11 cellular contexts compared by ENCODE assay signal in the genomic region with DNA sequence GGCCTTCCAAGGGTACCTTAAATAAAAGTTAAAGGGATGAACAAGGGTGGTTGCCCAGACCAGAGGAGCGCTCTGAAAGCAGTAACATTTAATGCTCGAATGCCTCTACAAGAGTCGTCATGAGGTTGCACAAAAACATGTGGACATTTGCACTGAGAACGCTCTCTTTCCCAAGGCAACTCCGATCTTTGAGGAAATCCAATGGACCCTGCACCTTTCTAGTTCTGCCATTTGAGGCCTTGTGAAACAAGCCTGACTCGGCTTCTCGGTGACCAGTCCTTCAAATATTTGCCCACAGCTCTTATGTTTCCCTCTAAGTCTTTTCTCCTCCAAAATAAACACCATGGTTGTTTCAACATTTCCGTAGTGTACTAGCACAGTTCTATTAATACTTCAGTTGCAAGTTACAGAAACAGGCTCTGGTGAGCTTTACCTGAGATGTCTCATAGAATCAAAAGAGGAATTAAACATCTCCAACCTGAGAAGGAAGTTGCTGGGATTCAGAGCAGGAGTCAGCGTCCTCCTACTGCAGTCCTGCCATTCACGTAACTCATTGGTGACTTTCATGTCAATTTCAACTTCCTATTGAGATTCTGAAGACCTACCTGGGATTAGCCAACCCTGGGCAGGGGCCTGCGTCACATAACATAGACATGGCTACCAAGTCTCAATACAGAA.
DNase-seq lines count a peak whose midpoint lies in the region; FAIRE-seq and TF ChIP-seq lines count a peak whose summit lies in the region.
"Had no signal": no experiment of that assay in that cellular context is flagged by ENCODE, and none has a peak within 500 bp of the region (broad histone marks: within the 10 kb centered on the region; RNA-seq: fewer than 3 reads in every experiment).

No MANE protein-coding gene starts in this region.

- H3K36me3 ChIP-seq in MG63 (no peaks in the 10 kb centered on the region), testis (ENCODE audit: low read depth, missing control alignments) (no peaks in the 10 kb centered on the region), kidney (ENCODE audit: control insufficient read depth in 1 of 2, insufficient read depth in 2 of 2, low read length in 2 of 2) (no peaks in the 10 kb centered on the region)
- H3K36me3 ChIP-seq: neural progenitor cell had no signal

- H3K9me3 ChIP-seq in MG63 = no peaks in the 10 kb centered on the region
- H3K9me3 ChIP-seq in testis = no peaks in the 10 kb centered on the region
- H3K9me3 ChIP-seq in kidney (ENCODE audit: control insufficient read depth in 1 of 2, low read length in 2 of 2) = no peaks in the 10 kb centered on the region

- H3K27ac ChIP-seq in testis (no peak overlapping the region), kidney (ENCODE audit: low read depth in 2 of 2, low read length in 2 of 2) (peak overlapping the region in 1 of 2 donors; percentile 46)
- H3K27ac ChIP-seq: neural progenitor cell had no signal

- DNase-seq in AG04449 (ENCODE audit: low read depth, low spot score) (peak; percentile 89), MG63 (peak; percentile 66), cardiac fibroblast (ENCODE audit: low read depth in 2 of 2) (peak; percentile 89 to 98), lung microvascular endothelial cell (ENCODE audit: low read depth in 2 of 2) (peak; percentile 84 to 87), testis (no peak), kidney (no peak), CD14-positive monocyte (ENCODE audit: low spot score) (no peak), cerebellum (ENCODE audit: low spot score) (no peak)

- TF ChIP-seq CTCF in AG04449 (IDR thresholded peaks at IDR 0.05; ENCODE audit: insufficient read depth, low read length, missing control alignments) = no peak
- TF ChIP-seq CTCF in cardiac fibroblast (IDR thresholded peaks at IDR 0.05; ENCODE audit: low read depth, low read length) = no peak
- no peak for TF ChIP-seq CTCF in testis (IDR thresholded peaks at IDR 0.05)
- no peak for TF ChIP-seq CTCF in kidney (IDR thresholded peaks at IDR 0.05; ENCODE audit: borderline replicate concordance, extremely low read depth, insufficient read depth)
- TF ChIP-seq CTCF in CD14-positive monocyte (IDR thresholded peaks at IDR 0.05) = no peak

- H3K27me3 Mint-ChIP-seq in CD14-positive monocyte (ENCODE audit: low read depth in 3 of 3) = peaks cover 10 to 14% (median 13%) of the 10 kb centered on the region in 3 donors

- no peak overlapping the region for H3K9ac ChIP-seq in kidney (ENCODE audit: low read length in 2 of 2)
- H3K9ac ChIP-seq: neural progenitor cell had no signal

- no peak overlapping the region for H3K27ac Mint-ChIP-seq in CD14-positive monocyte
- H3K27ac Mint-ChIP-seq: dendritic cell treated with granulocyte-macrophage colony-stimulating factor and Interleukin-4, amounts not matched to agents 40 ng/mL and 50 ng/mL, for 4 days; IgD-negative memory B cell; neural progenitor cell had no signal

- CTCF ChIA-PET in AG04449 (lab: Yijun Ruan, JAX) = interaction anchor here (0.9 to 22.4 kb wide), 26 partner anchors 10 to 514 kb away, joined by 3 to 687 read pairs (median 6); partner anchors contain the start of genes RAD1 and RAI14

- H3K4me3 Mint-ChIP-seq in CD14-positive monocyte = no peak overlapping the region
- H3K4me3 Mint-ChIP-seq: dendritic cell treated with granulocyte-macrophage colony-stimulating factor and Interleukin-4, amounts not matched to agents 40 ng/mL and 50 ng/mL, for 4 days; IgD-negative memory B cell; neural progenitor cell had no signal

- H3K27me3 ChIP-seq in MG63 = no peaks in the 10 kb centered on the region
- no peaks in the 10 kb centered on the region for H3K27me3 ChIP-seq in testis
- H3K27me3 ChIP-seq: neural progenitor cell had no signal

- POLR2A ChIA-PET in AG04449 (lab: Yijun Ruan, JAX) = interaction anchor here (0.6 to 1.2 kb wide), 5 partner anchors 12 to 326 kb away, joined by 3 to 4 read pairs (median 3); no protein-coding TSS in a partner anchor

- H3K4me3 ChIP-seq in AG04449 (ENCODE audit: low read depth, low read length) (no peak overlapping the region), MG63 (no peak overlapping the region), cardiac fibroblast (replicated peaks in 1 of 2; ENCODE audit: low read depth in 2 of 2, low read length in 2 of 2) (no peak overlapping the region), testis (no peak overlapping the region), kidney (ENCODE audit: low read length in 2 of 2) (no peak overlapping the region)
- H3K4me3 ChIP-seq: neural progenitor cell had no signal

- H3K4me1 Mint-ChIP-seq in CD14-positive monocyte = no peaks in the 10 kb centered on the region

- 77 to 82% methylated on average over 11 of the region's 11 CpGs for WGBS in testis, 2 donors

- H3K36me3 Mint-ChIP-seq in CD14-positive monocyte = no peaks in the 10 kb centered on the region
- H3K36me3 Mint-ChIP-seq: IgD-negative memory B cell, neural progenitor cell had no signal

- peaks cover 11% of the 10 kb centered on the region for H3K4me1 ChIP-seq in testis
- H3K4me1 ChIP-seq in kidney (ENCODE audit: control insufficient read depth in 1 of 2, insufficient read depth in 1 of 2, low read depth in 1 of 2, low read length in 2 of 2) = peaks cover 6 to 14% of the 10 kb centered on the region in 2 donors

- intact Hi-C loops in testis (cut with DNase I; ENCODE audit: low total_unique reads) (loop anchor here (5.0 kb wide), 1 partner anchor 410 kb away; no protein-coding TSS in a partner anchor), kidney (cut with DNase I) (loop anchor here (10.0 kb wide), 1 partner anchor 417 kb away; no protein-coding TSS in a partner anchor), CD14-positive monocyte (cut with micrococcal nuclease) (loop anchor here (5.0 kb wide), 2 partner anchors 50 to 410 kb away; no protein-coding TSS in a partner anchor)

- no peak for FAIRE-seq in kidney (lab: Jason Lieb, UNC)

- TF ChIP-seq POLR2A in testis (IDR thresholded peaks at IDR 0.05) = no peak

- peaks cover 0 to 6% (median 0%) of the 10 kb centered on the region in 7 donors for H3K9me3 Mint-ChIP-seq in CD14-positive monocyte
- H3K9me3 Mint-ChIP-seq: dendritic cell treated with granulocyte-macrophage colony-stimulating factor and Interleukin-4, amounts not matched to agents 40 ng/mL and 50 ng/mL, for 4 days; IgD-negative memory B cell; neural progenitor cell had no signal

Comparison
In these comparisons a context has a peak if more than half of its experiments do, and no peak if none do; other contexts are left out.
1. DNase-seq: peak in AG04449 (single experiment), MG63 (single experiment), cardiac fibroblast (2 of 2) and lung microvascular endothelial cell (2 of 2); none in testis (single experiment), kidney (single experiment), CD14-positive monocyte (single experiment) and cerebellum (single experiment).